Comparison of ENCODE assay signal across 31 cellular contexts in the genomic region with DNA sequence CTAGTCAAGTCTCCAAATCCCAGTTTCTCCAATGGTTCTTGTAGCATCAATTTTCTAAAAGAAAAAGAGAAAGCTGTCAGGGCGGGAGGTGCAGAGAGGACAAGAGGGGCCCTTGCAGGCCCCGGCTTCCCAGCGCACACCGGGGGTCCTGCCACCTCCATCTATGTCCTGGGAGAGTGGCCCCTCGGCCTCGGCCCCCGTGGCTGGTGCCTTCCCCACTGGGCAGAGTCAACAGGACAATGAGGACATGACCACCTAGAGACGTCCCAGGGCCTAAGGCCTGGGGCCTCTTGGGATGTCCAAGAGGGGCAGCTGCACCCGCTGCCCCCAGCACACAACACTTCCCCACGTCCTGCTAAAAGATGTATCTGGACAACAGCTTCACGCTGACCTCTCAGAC. TPM values are rescaled to one million over a fixed set of nuclear protein-coding genes. Genes with fewer than 3 reads are reported as not detected.
"Had no signal": no experiment of that assay in that cellular context is flagged by ENCODE, and none has a peak within 500 bp of the region (broad histone marks: within the 10 kb centered on the region; RNA-seq: fewer than 3 reads in every experiment).

No MANE protein-coding gene starts in this region.

- H3K27me3 ChIP-seq: adrenal gland, body of pancreas, breast epithelium, Peyer's patch, SJSA1 had no signal

- H3K4me2 ChIP-seq: KMS-11, SK-N-SH had no signal

- H3K9ac ChIP-seq: KMS-11, SK-N-SH had no signal

- H3K4me3 Mint-ChIP-seq: activated B cell treated with CpG ODN at 0.5 μM for 24 hours; activated CD4-positive, alpha-beta memory T cell treated with anti-CD3 and anti-CD28 coated beads, Interleukin-2, amount 10 ng/mL, durations not matched to agents 7 days and 5 days; activated naive CD4-positive, alpha-beta T cell treated with anti-CD3 and anti-CD28 coated beads for 36 hours; T-helper 1 cell treated with Interleukin-12 subunit alpha and Interleukin-12 subunit beta and Interleukin-4 antibody, amounts not matched to agents 30 μg/mL and 1 μg/mL, for 36 hours had no signal

- H3K9me3 ChIP-seq: adrenal gland, body of pancreas, breast epithelium, Peyer's patch, SJSA1, SK-N-SH had no signal

- H3K27me3 Mint-ChIP-seq: activated B cell treated with CpG ODN at 0.5 μM for 24 hours had no signal

- H3K9me3 Mint-ChIP-seq: activated B cell treated with CpG ODN at 0.5 μM for 24 hours; activated CD4-positive, alpha-beta memory T cell treated with anti-CD3 and anti-CD28 coated beads, Interleukin-2, amount 10 ng/mL, durations not matched to agents 7 days and 5 days; activated naive CD4-positive, alpha-beta T cell treated with anti-CD3 and anti-CD28 coated beads for 36 hours; activated naive CD4-positive, alpha-beta T cell treated with anti-CD3 and anti-CD28 coated beads, Interleukin-2, amount 50 U/mL, for 72 hours; T-helper 1 cell treated with Interleukin-12 subunit alpha and Interleukin-12 subunit beta and Interleukin-4 antibody, amounts not matched to agents 30 μg/mL and 1 μg/mL, for 36 hours had no signal

- H3K4me3 ChIP-seq: adrenal gland, body of pancreas, breast epithelium, Peyer's patch, SJSA1 had no signal

- H3K9me2 ChIP-seq: SK-N-SH had no signal

- H3K4me1 ChIP-seq: SJSA1 had no signal

- ATAC-seq: activated naive CD4-positive, alpha-beta T cell treated with anti-CD3 and anti-CD28 coated beads, Interleukin-2, amount 50 U/mL, for 72 hours; body of pancreas; PC-3 had no signal

- H3K27ac ChIP-seq: adrenal gland, body of pancreas, breast epithelium, KMS-11, Peyer's patch, SJSA1, VCaP had no signal

- DNase-seq: activated B cell treated with CpG ODN at 0.5 μM for 24 hours; activated CD4-positive, alpha-beta memory T cell treated with anti-CD3 and anti-CD28 coated beads, Interleukin-2, amount 10 ng/mL, durations not matched to agents 7 days and 5 days; activated CD4-positive, alpha-beta T cell treated with anti-CD3 and anti-CD28 coated beads for 1 hour; activated CD4-positive, alpha-beta T cell treated with anti-CD3 and anti-CD28 coated beads for 48 hours; activated CD8-positive, alpha-beta memory T cell treated with anti-CD3 and anti-CD28 coated beads for 24 hours; activated gamma-delta T cell treated with Interleukin-2 at 50 U/mL for 16 hours; activated naive CD4-positive, alpha-beta T cell treated with anti-CD3 and anti-CD28 coated beads for 36 hours; activated T-cell treated with anti-CD3 and anti-CD28 coated beads, Interleukin-2, amount 50 U/mL, for 1 hour; adrenal gland; body of pancreas; MM.1S; NCI-H1092; NCI-H1436 treated with DMSO at 0.1 percent for 48 hours; NCI-H1694 treated with DMSO at 0.1 percent for 48 hours; NCI-H2029; NCI-H345; NCI-H524 treated with DMSO at 0.1 percent for 48 hours; PC-3; Peyer's patch; RPMI8226; SHP77 treated with DMSO at 0.1 percent for 48 hours; SK-N-SH had no signal

- H3K27ac Mint-ChIP-seq: activated B cell treated with CpG ODN at 0.5 μM for 24 hours; activated CD4-positive, alpha-beta memory T cell treated with anti-CD3 and anti-CD28 coated beads, Interleukin-2, amount 10 ng/mL, durations not matched to agents 7 days and 5 days; activated naive CD4-positive, alpha-beta T cell treated with anti-CD3 and anti-CD28 coated beads for 36 hours; T-helper 1 cell treated with Interleukin-12 subunit alpha and Interleukin-12 subunit beta and Interleukin-4 antibody, amounts not matched to agents 30 μg/mL and 1 μg/mL, for 36 hours had no signal

RNA-seq across cellular contexts. Expression of a gene that starts 13.6 kb away (rescaled TPM):
- total RNA-seq: activated B cell treated with CpG ODN at 0.5 μM for 24 hours; activated CD4-positive, alpha-beta memory T cell treated with anti-CD3 and anti-CD28 coated beads, Interleukin-2, amount 10 ng/mL, durations not matched to agents 7 days and 5 days; activated naive CD4-positive, alpha-beta T cell treated with anti-CD3 and anti-CD28 coated beads for 36 hours; activated naive CD4-positive, alpha-beta T cell treated with anti-CD3 and anti-CD28 coated beads, Interleukin-2, amount 50 U/mL, for 72 hours; astrocyte; body of pancreas; breast epithelium; cardiac septum; LHCN-M2; PC-3; SJSA1 had no signal
